8 cellular contexts compared by ENCODE assay signal in genomic region chr1:225845633-225846259, GRCh38. TPM values are rescaled to one million over a fixed set of nuclear protein-coding genes. Genes with fewer than 3 reads are reported as not detected.
A peak's percentile ranks its signal among the peaks of the same experiment; 100 is the strongest.
DNase-seq lines count a peak whose midpoint lies in the region; ATAC-seq and TF ChIP-seq lines count a peak whose summit lies in the region.

No MANE protein-coding gene starts in this region.

- no peak overlapping the region for H3K9ac ChIP-seq in MM.1S (ENCODE audit: low read length)

- no peak overlapping the region for H2AFZ ChIP-seq in MM.1S (ENCODE audit: low read length)

- H3K9me3 ChIP-seq in MM.1S (replicated peaks; ENCODE audit: insufficient read depth, low read length) (no peaks in the 10 kb centered on the region), lower lobe of right lung (no peaks in the 10 kb centered on the region)
- H3K9me3 ChIP-seq in effector memory CD4-positive, alpha-beta T cell (ENCODE audit: control insufficient read depth, low read length): no peaks in the 10 kb centered on the region

- intact Hi-C loops in lower lobe of right lung (cut with DNase I): no loop called here

- no peaks in the 10 kb centered on the region for H3K9me2 ChIP-seq in MM.1S (replicated peaks; ENCODE audit: insufficient read depth, low read length)

- peaks cover 38% of the 10 kb centered on the region for H3F3A ChIP-seq in MM.1S (ENCODE audit: insufficient read depth, low read length)

- no peak overlapping the region for H3K4me2 ChIP-seq in MM.1S (ENCODE audit: low read depth, low read length)

- peak; percentile 65 for DNase-seq in NCI-H146 (lab: John Stamatoyannopoulos, UW)
- DNase-seq in NCI-H146 treated with DMSO at 0.1 percent for 48 hours (lab: John Stamatoyannopoulos, UW; ENCODE audit: unreplicated experiment): no peak
- no peak for DNase-seq in MM.1S
- peak in 3 of 5 donors; percentile 15 to 28 (median 15) for DNase-seq in T-helper 1 cell
- peak; percentile 55 to 82 for DNase-seq in dermis microvascular lymphatic vessel endothelial cell (ENCODE audit: low read depth in 2 of 2)
- DNase-seq in lower lobe of right lung: peak; percentile 77
- DNase-seq in substantia nigra (lab: John Stamatoyannopoulos, UW): peak in 32 of 49 donors; percentile 19 to 75 (median 45)
- no peak for DNase-seq in effector memory CD4-positive, alpha-beta T cell

- H3K27ac ChIP-seq in MM.1S (ENCODE audit: low read length): no peak overlapping the region
- H3K27ac ChIP-seq in lower lobe of right lung: peak overlapping the region; percentile 36
- H3K27ac ChIP-seq in substantia nigra (ENCODE audit: low read depth, low read length, poor library complexity, severe bottlenecking): peak overlapping the region; percentile 91
- no peak overlapping the region for H3K27ac ChIP-seq in effector memory CD4-positive, alpha-beta T cell (ENCODE audit: insufficient read depth, low read length, poor library complexity, severe bottlenecking)

- TF ChIP-seq CTCF in MM.1S (IDR thresholded peaks at IDR 0.05; ENCODE audit: low read length): peak; percentile 46
- TF ChIP-seq CTCF in lower lobe of right lung (IDR thresholded peaks at IDR 0.05): peak; percentile 69

- H3K27me3 ChIP-seq in MM.1S (replicated peaks; ENCODE audit: insufficient read depth, low read length) (no peaks in the 10 kb centered on the region), lower lobe of right lung (ENCODE audit: low read depth) (no peaks in the 10 kb centered on the region)
- no peaks in the 10 kb centered on the region for H3K27me3 ChIP-seq in effector memory CD4-positive, alpha-beta T cell (replicated peaks; ENCODE audit: control insufficient read depth, insufficient read depth, low read length, poor library complexity, severe bottlenecking)

- H3K79me2 ChIP-seq in MM.1S (ENCODE audit: low read length): peaks cover 10% of the 10 kb centered on the region

- H3K4me3 ChIP-seq in MM.1S (ENCODE audit: low read length) (no peak overlapping the region), lower lobe of right lung (no peak overlapping the region)
- H3K4me3 ChIP-seq in effector memory CD4-positive, alpha-beta T cell (ENCODE audit: insufficient read depth, low read depth, low read length, poor library complexity, severe bottlenecking): no peak overlapping the region

- H3K36me3 ChIP-seq in MM.1S (replicated peaks; ENCODE audit: insufficient read depth, low read length) (peaks cover 13% of the 10 kb centered on the region), lower lobe of right lung (peaks cover 100% of the 10 kb centered on the region)
- H3K36me3 ChIP-seq in effector memory CD4-positive, alpha-beta T cell (ENCODE audit: control insufficient read depth, insufficient read depth, low read length): peaks cover 36% of the 10 kb centered on the region

- H3K4me1 ChIP-seq in MM.1S (ENCODE audit: low read length) (peaks cover 39% of the 10 kb centered on the region), lower lobe of right lung (peaks cover 16% of the 10 kb centered on the region)
- H3K4me1 ChIP-seq in effector memory CD4-positive, alpha-beta T cell (ENCODE audit: control insufficient read depth, insufficient read depth, low read length, poor library complexity, severe bottlenecking): peaks cover 8% of the 10 kb centered on the region

- H4K20me1 ChIP-seq in MM.1S (ENCODE audit: insufficient read depth, low read length): no peaks in the 10 kb centered on the region

- peak; percentile 69 to 79 for ATAC-seq in lower lobe of right lung

RNA-seq across cellular contexts. Expression of gene EPHX1, which starts 35.8 kb away (rescaled TPM):
- total RNA-seq in dermis microvascular lymphatic vessel endothelial cell (35.6 and 82.8 TPM in 2 replicates), lower lobe of right lung (233 TPM)

RNA-seq across cellular contexts. Expression of gene TMEM63A, which starts 36.4 kb away (rescaled TPM):
- total RNA-seq in dermis microvascular lymphatic vessel endothelial cell (3.6 and 6.4 TPM in 2 replicates), lower lobe of right lung (141 TPM)

RNA-seq across cellular contexts. Expression of gene LEFTY1, which starts 43.2 kb away (rescaled TPM):
- total RNA-seq in dermis microvascular lymphatic vessel endothelial cell (not detected in 2 replicates), lower lobe of right lung (not detected)

Comparison
In these comparisons a context has a peak if more than half of its experiments do, and no peak if none do; other contexts are left out.
1. DNase-seq: peak in NCI-H146 (single experiment), T-helper 1 cell (3 of 5), dermis microvascular lymphatic vessel endothelial cell (2 of 2), lower lobe of right lung (single experiment) and substantia nigra (32 of 49); none in NCI-H146 treated with DMSO at 0.1 percent for 48 hours (single experiment), MM.1S (single experiment) and effector memory CD4-positive, alpha-beta T cell (0 of 3).
2. H3K27ac ChIP-seq: peak in lower lobe of right lung (single experiment) and substantia nigra (single experiment); none in MM.1S (single experiment) and effector memory CD4-positive, alpha-beta T cell (single experiment).
3. RNA of gene TMEM63A, which starts 36.4 kb away (total RNA-seq): 141 TPM in lower lobe of right lung (single experiment); 3.6 to 6.4 TPM in dermis microvascular lymphatic vessel endothelial cell; every median in the first group is over 10 times any median in the second.